Comparison of ENCODE assay signal across 29 cellular contexts in genomic region chrX:153065389-153065788, GRCh38. TPM values are rescaled to one million over a fixed set of nuclear protein-coding genes. Genes with fewer than 3 reads are reported as not detected.
A peak's percentile ranks its signal among the peaks of the same experiment; 100 is the strongest.
DNase-seq lines count a peak whose midpoint lies in the region; ATAC-seq lines count a peak whose summit lies in the region.
"Had no signal": no experiment of that assay in that cellular context is flagged by ENCODE, and none has a peak within 500 bp of the region (broad histone marks: within the 10 kb centered on the region; RNA-seq: fewer than 3 reads in every experiment).

No MANE protein-coding gene starts in this region.

- intact Hi-C loops in posterior vena cava (cut with DNase I): loop anchor here in 1 of 2 donors (5.0 kb wide), 1 partner anchor 317 kb away; no protein-coding TSS in a partner anchor

- peak; percentile 53 for ATAC-seq in left lobe of liver
- ATAC-seq in HG03442 (IDR thresholded peaks at IDR 0.05; ENCODE audit: unreplicated experiment): no peak
- ATAC-seq: GM23338, T-cell had no signal

- DNase-seq in EH (ENCODE audit: low read depth): peak; percentile 27
- peak; percentile 29 for DNase-seq in M059J (ENCODE audit: low read depth)
- DNase-seq in left lobe of liver (ENCODE audit: low spot score): no peak
- peak; percentile 76 for DNase-seq in posterior vena cava (ENCODE audit: low spot score)
- no peak for DNase-seq in 8988T
- DNase-seq in middle frontal gyrus (ENCODE audit: extremely low spot score, low spot score): no peak
- DNase-seq in hippocampal formation (lab: John Stamatoyannopoulos, UW): no peak
- DNase-seq: C1 segment of cervical spinal cord; CD4-positive, alpha-beta memory T cell; COR-L47; DMS53; GF-D8; HFFc6; KBM-7; MG63; NCI-H1105 treated with DMSO at 0.1 percent for 48 hours; NCI-H146; NCI-H1930; NCI-H2107; NCI-H524 treated with DMSO at 0.1 percent for 48 hours; NCI-H774; NK-92 treated with Interleukin-12 subunit alpha and Interleukin-12 subunit beta, amount 100 ng/mL, for 24 hours; PC-9; Right ventricle myocardium superior; RPMI8226; T-cell had no signal

RNA-seq across cellular contexts. Expression of gene PNMA6A, which starts 6.9 kb away (rescaled TPM):
- not detected in 2 replicates for total RNA-seq in M059J (2014; rRNA removed; shearing (Covaris generic))
- total RNA-seq in left lobe of liver (4.0 TPM), posterior vena cava (1 to 10 TPM; 1.4 to 1.5 TPM)
- total RNA-seq: LHCN-M2, PC-9 had no signal

RNA-seq across cellular contexts. Expression of gene PNMA3, which starts 9.1 kb away (rescaled TPM):
- not detected in 2 replicates for total RNA-seq in M059J (2014; rRNA removed; shearing (Covaris generic))
- total RNA-seq in left lobe of liver (0.23 TPM), posterior vena cava (under 1 TPM in 1 of 2 donors, not detected in 1; 0.14 TPM)
- total RNA-seq: HFFc6, LHCN-M2, PC-9 had no signal

Comparison
In these comparisons a context has a peak if more than half of its experiments do, and no peak if none do; other contexts are left out.
1. DNase-seq: peak in EH (single experiment), M059J (single experiment) and posterior vena cava (single experiment); none in left lobe of liver (single experiment), 8988T (single experiment), middle frontal gyrus (single experiment) and hippocampal formation (0 of 2).